In the genomic region with DNA sequence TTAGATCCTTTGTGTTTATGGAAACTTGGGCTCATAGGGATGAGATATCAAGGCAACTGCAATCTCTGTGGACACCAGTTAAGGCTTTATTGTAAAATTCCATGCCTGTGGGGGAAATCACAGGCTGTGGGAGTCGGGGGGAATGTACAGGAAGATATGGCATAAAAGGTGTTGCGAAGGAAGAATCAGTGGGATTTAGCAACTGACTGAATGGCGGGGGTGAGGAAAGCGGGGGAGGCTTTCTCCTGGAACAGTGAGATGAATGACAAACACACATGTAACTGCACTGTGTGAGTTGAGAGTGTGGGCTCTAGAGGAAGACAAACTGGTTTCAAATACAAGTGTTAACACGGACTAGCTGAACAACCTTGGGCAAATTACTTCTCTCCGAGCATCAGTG, we compare ENCODE assay signal across 22 cellular contexts.
DNase-seq lines count a peak whose midpoint lies in the region; ATAC-seq and FAIRE-seq lines count a peak whose summit lies in the region.
"Had no signal": no experiment of that assay in that cellular context is flagged by ENCODE, and none has a peak within 500 bp of the region (broad histone marks: within the 10 kb centered on the region; RNA-seq: fewer than 3 reads in every experiment).

No MANE protein-coding gene starts in this region.

- peaks cover 6% of the 10 kb centered on the region for H3K36me3 Mint-ChIP-seq in CD4-positive, CD25-positive, alpha-beta regulatory T cell
- peaks cover 4% of the 10 kb centered on the region for H3K36me3 Mint-ChIP-seq in IgD-negative memory B cell
- peaks cover 20% of the 10 kb centered on the region for H3K36me3 Mint-ChIP-seq in stimulated activated memory B cell treated with anti-CD40 and anti-IgM and Interleukin-4, amounts not matched to agents 10 μg/mL and 1 μg/mL and 100 μg/mL, for 72 hours

- no peak overlapping the region for H3K4me3 ChIP-seq in CD4-positive, CD25-positive, alpha-beta regulatory T cell (ENCODE audit: low read depth, low read length)
- H3K4me3 ChIP-seq: BLaER1, SJCRH30 had no signal

- H3K27me3 ChIP-seq in CD4-positive, CD25-positive, alpha-beta regulatory T cell (ENCODE audit: control insufficient read depth, insufficient read depth, low read length) = no peaks in the 10 kb centered on the region
- H3K27me3 ChIP-seq: BLaER1, SJCRH30 had no signal

- no peaks in the 10 kb centered on the region for H3K4me1 ChIP-seq in CD4-positive, CD25-positive, alpha-beta regulatory T cell (ENCODE audit: control insufficient read depth, insufficient read depth, low read length, poor library complexity, severe bottlenecking)
- H3K4me1 ChIP-seq: SJCRH30 had no signal

- peaks cover 0 to 3% (median 0%) of the 10 kb centered on the region in 7 donors for H3K9me3 Mint-ChIP-seq in CD4-positive, CD25-positive, alpha-beta regulatory T cell
- H3K9me3 Mint-ChIP-seq in IgD-negative memory B cell = no peaks in the 10 kb centered on the region
- no peaks in the 10 kb centered on the region for H3K9me3 Mint-ChIP-seq in stimulated activated memory B cell treated with anti-CD40 and anti-IgM and Interleukin-4, amounts not matched to agents 10 μg/mL and 1 μg/mL and 100 μg/mL, for 72 hours

- H3K4me1 Mint-ChIP-seq in CD4-positive, CD25-positive, alpha-beta regulatory T cell = peaks cover 0 to 52% (median 28%) of the 10 kb centered on the region in 4 donors
- peaks cover 56 to 74% (median 61%) of the 10 kb centered on the region in 3 donors for H3K4me1 Mint-ChIP-seq in IgD-negative memory B cell
- peaks cover 77% of the 10 kb centered on the region for H3K4me1 Mint-ChIP-seq in stimulated activated memory B cell treated with anti-CD40 and anti-IgM and Interleukin-4, amounts not matched to agents 10 μg/mL and 1 μg/mL and 100 μg/mL, for 72 hours

- no peak overlapping the region for H3K27ac ChIP-seq in CD4-positive, CD25-positive, alpha-beta regulatory T cell (ENCODE audit: insufficient read depth, low read length, poor library complexity, severe bottlenecking)
- H3K27ac ChIP-seq: BLaER1, SJCRH30 had no signal

- H3K27me3 Mint-ChIP-seq in CD4-positive, CD25-positive, alpha-beta regulatory T cell = peaks cover 4% of the 10 kb centered on the region
- H3K27me3 Mint-ChIP-seq in IgD-negative memory B cell = no peaks in the 10 kb centered on the region
- no peaks in the 10 kb centered on the region for H3K27me3 Mint-ChIP-seq in stimulated activated memory B cell treated with anti-CD40 and anti-IgM and Interleukin-4, amounts not matched to agents 10 μg/mL and 1 μg/mL and 100 μg/mL, for 72 hours

- DNase-seq in CD4-positive, CD25-positive, alpha-beta regulatory T cell = no peak
- DNase-seq in head of caudate nucleus = peak in 41 of 42 donors; percentile 33 to 91 (median 68)
- no peak for DNase-seq in NCI-H345 treated with DMSO at 0.1 percent for 48 hours (lab: John Stamatoyannopoulos, UW; ENCODE audit: unreplicated experiment)
- DNase-seq in DMS153 (lab: John Stamatoyannopoulos, UW) = no peak
- no peak for DNase-seq in frontal cortex (ENCODE audit: low spot score in 2 of 2)
- DNase-seq: DMS53, GDM1, NCI-H1105, NCI-H2029 treated with DMSO at 0.1 percent for 48 hours, NCI-H226, NCI-H524, NCI-H774, OCI-M1, SJCRH30 had no signal

- H3K4me3 Mint-ChIP-seq in CD4-positive, CD25-positive, alpha-beta regulatory T cell = no peak overlapping the region
- H3K4me3 Mint-ChIP-seq in IgD-negative memory B cell = peak overlapping the region in 2 of 4 donors; percentile 17 to 21
- no peak overlapping the region for H3K4me3 Mint-ChIP-seq in stimulated activated memory B cell treated with anti-CD40 and anti-IgM and Interleukin-4, amounts not matched to agents 10 μg/mL and 1 μg/mL and 100 μg/mL, for 72 hours

- no peak for ATAC-seq in CD4-positive, CD25-positive, alpha-beta regulatory T cell (ENCODE audit: low read depth in 2 of 2)
- ATAC-seq in stimulated activated memory B cell treated with anti-CD40 and anti-IgM and Interleukin-4, amounts not matched to agents 10 μg/mL and 1 μg/mL and 100 μg/mL, for 72 hours = no peak
- ATAC-seq: HCT116 had no signal

- H3K9me3 ChIP-seq in CD4-positive, CD25-positive, alpha-beta regulatory T cell (ENCODE audit: control insufficient read depth in 2 of 2, low read length in 2 of 2) = no peaks in the 10 kb centered on the region
- H3K9me3 ChIP-seq: BLaER1, SJCRH30 had no signal

- intact Hi-C loops in head of caudate nucleus (cut with DNase I) = no loop called here

- FAIRE-seq in frontal cortex (lab: Jason Lieb, UNC) = no peak
- FAIRE-seq: GM18507, GM19239, H1, RCC 7860 had no signal

- peak overlapping the region in 2 of 3 donors; percentile 53 to 62 for H3K27ac Mint-ChIP-seq in CD4-positive, CD25-positive, alpha-beta regulatory T cell
- peak overlapping the region in 2 of 3 donors; percentile 3 to 34 for H3K27ac Mint-ChIP-seq in IgD-negative memory B cell
- H3K27ac Mint-ChIP-seq in stimulated activated memory B cell treated with anti-CD40 and anti-IgM and Interleukin-4, amounts not matched to agents 10 μg/mL and 1 μg/mL and 100 μg/mL, for 72 hours = peak overlapping the region; percentile 20

- peaks cover 5% of the 10 kb centered on the region for H3K36me3 ChIP-seq in CD4-positive, CD25-positive, alpha-beta regulatory T cell (ENCODE audit: control insufficient read depth, insufficient read depth, low read length)
- H3K36me3 ChIP-seq: BLaER1, SJCRH30 had no signal

Comparison
In these comparisons a context has a peak if more than half of its experiments do, and no peak if none do; other contexts are left out.
1. DNase-seq: peak in head of caudate nucleus (41 of 42); none in CD4-positive, CD25-positive, alpha-beta regulatory T cell (0 of 3), NCI-H345 treated with DMSO at 0.1 percent for 48 hours (single experiment), DMS153 (single experiment) and frontal cortex (0 of 2).
2. Peak in every context shown above with its lines, with median percentiles within 50 percentile points of each other: H3K27ac Mint-ChIP-seq.